Comparison of ENCODE assay signal across 8 cellular contexts in genomic region chr1:67685067-67685557, GRCh38. TPM values are rescaled to one million over a fixed set of nuclear protein-coding genes. Genes with fewer than 3 reads are reported as not detected.
DNase-seq lines count a peak whose midpoint lies in the region; FAIRE-seq and TF ChIP-seq lines count a peak whose summit lies in the region.

GADD45A (plus strand) TSS chr1:67685201; CDS start chr1:67685495, 294 bp downstream.

- peak within 1 kb of the TSS; percentile 77 to 94 for H3K4me3 ChIP-seq in neutrophil (ENCODE audit: low read depth in 1 of 2, low read length in 1 of 2)
- peak within 1 kb of the TSS; percentile 80 for H3K4me3 ChIP-seq in suprapubic skin

- POLR2A ChIA-PET in HEK293T (lab: Yijun Ruan, JAX) = interaction anchor here (0.5 to 4.1 kb wide), 51 partner anchors 8 to 547 kb away, joined by 3 to 42 read pairs (median 6); partner anchors contain the start of genes GNG12 and WLS

- WGBS in suprapubic skin = 0% methylated on average over 28 of the region's 39 CpGs

- no peaks in the 10 kb centered on the region for H3K36me3 ChIP-seq in neutrophil
- peaks cover 18% of the 10 kb centered on the region for H3K36me3 ChIP-seq in suprapubic skin

- in situ Hi-C loops in SK-MEL-5 (cut with HindIII; ENCODE audit: low pct_unique_long_range_greater_than_20kb, low sequenced_read_pairs) = no loop called here

- H3K27ac ChIP-seq in neutrophil (peak within 1 kb of the TSS; percentile 92), suprapubic skin (peak within 1 kb of the TSS; percentile 95)

- CTCF ChIA-PET in HEK293T (lab: Yijun Ruan, JAX) = interaction anchor here (0.5 to 1.8 kb wide), 5 partner anchors 11 to 770 kb away, joined by 3 to 7 read pairs (median 5); no protein-coding TSS in a partner anchor

- no peaks in the 10 kb centered on the region for H3K27me3 ChIP-seq in neutrophil
- H3K27me3 ChIP-seq in suprapubic skin = no peaks in the 10 kb centered on the region

- TF ChIP-seq POLR2A in suprapubic skin (IDR thresholded peaks at IDR 0.05) = peak; percentile 88 to 98

- TF ChIP-seq CTCF in neutrophil (IDR thresholded peaks at IDR 0.05) (peak; percentile 47), suprapubic skin (IDR thresholded peaks at IDR 0.05) (no peak)

- DNase-seq in GF-D8 (lab: John Stamatoyannopoulos, UW) (peak; percentile 94), HEK293T (ENCODE audit: extremely low spot score) (peak; percentile 100), MV-4-11 (lab: John Stamatoyannopoulos, UW) (peak; percentile 99), SK-MEL-5 (ENCODE audit: low read depth, low spot score) (peak; percentile 99), frontal cortex (ENCODE audit: low spot score in 2 of 2) (peak; percentile 92), suprapubic skin (ENCODE audit: low spot score in 2 of 2) (peak; percentile 99)
- DNase-seq in activated naive CD4-positive, alpha-beta T cell treated with Interleukin-2 at 50 U/mL for 16 hours = peak; percentile 95

- no peaks in the 10 kb centered on the region for H3K9me3 ChIP-seq in neutrophil
- no peaks in the 10 kb centered on the region for H3K9me3 ChIP-seq in suprapubic skin

- no peak for TF ChIP-seq EP300 in suprapubic skin (IDR thresholded peaks at IDR 0.05)

- H3K4me1 ChIP-seq in neutrophil (ENCODE audit: control insufficient read depth in 1 of 2, insufficient read depth in 1 of 2, low read depth in 1 of 2, low read length in 1 of 2) (peaks cover 55 to 62% of the 10 kb centered on the region in 2 experiments), suprapubic skin (peaks cover 45% of the 10 kb centered on the region)

- no peak for FAIRE-seq in frontal cortex (lab: Jason Lieb, UNC)

TF ChIP-seq in HEK293T, 16 proteins besides CTCF, POLR2A, EP300 and RAD21:
- no peak for TF ChIP-seq FOXA1 (IDR thresholded peaks at IDR 0.05)
- peak; percentile 100 for TF ChIP-seq HDGF (IDR thresholded peaks at IDR 0.05; ENCODE audit: borderline replicate concordance)
- no peak for TF ChIP-seq L3MBTL2 (conservative IDR thresholded peaks at IDR 0.05)
- TF ChIP-seq BHLHE40 (IDR thresholded peaks at IDR 0.05; ENCODE audit: borderline replicate concordance) = no peak
- no peak for TF ChIP-seq FOXM1 (IDR thresholded peaks at IDR 0.05; ENCODE audit: borderline replicate concordance)
- no peak for TF ChIP-seq ARNT (IDR thresholded peaks at IDR 0.05)
- TF ChIP-seq TARDBP (IDR thresholded peaks at IDR 0.05) = no peak
- TF ChIP-seq SP1 (IDR thresholded peaks at IDR 0.05) = no peak
- TF ChIP-seq, protein P1, sequence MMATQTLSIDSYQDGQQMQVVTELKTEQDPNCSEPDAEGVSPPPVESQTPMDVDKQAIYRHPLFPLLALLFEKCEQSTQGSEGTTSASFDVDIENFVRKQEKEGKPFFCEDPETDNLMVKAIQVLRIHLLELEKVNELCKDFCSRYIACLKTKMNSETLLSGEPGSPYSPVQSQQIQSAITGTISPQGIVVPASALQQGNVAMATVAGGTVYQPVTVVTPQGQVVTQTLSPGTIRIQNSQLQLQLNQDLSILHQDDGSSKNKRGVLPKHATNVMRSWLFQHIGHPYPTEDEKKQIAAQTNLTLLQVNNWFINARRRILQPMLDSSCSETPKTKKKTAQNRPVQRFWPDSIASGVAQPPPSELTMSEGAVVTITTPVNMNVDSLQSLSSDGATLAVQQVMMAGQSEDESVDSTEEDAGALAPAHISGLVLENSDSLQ (IDR thresholded peaks at IDR 0.05) = no peak
- TF ChIP-seq FOXK2 (IDR thresholded peaks at IDR 0.05) = no peak
- TF ChIP-seq ZNF384 (IDR thresholded peaks at IDR 0.05) = no peak
- no peak for TF ChIP-seq CTBP1 (IDR thresholded peaks at IDR 0.05; ENCODE audit: borderline replicate concordance)
- TF ChIP-seq NFRKB (IDR thresholded peaks at IDR 0.05) = no peak
- TF ChIP-seq ELF4 (IDR thresholded peaks at IDR 0.05) = peak; percentile 89
- TF ChIP-seq LEF1 (IDR thresholded peaks at IDR 0.05; ENCODE audit: borderline replicate concordance) = no peak
- TF ChIP-seq SUZ12 (IDR thresholded peaks at IDR 0.05) = no peak
TF ChIP-seq in HEK293T: peak in this region for 2.

RNA-seq across cellular contexts. Expression of gene GADD45A, which starts in this region (rescaled TPM):
- total RNA-seq in SK-MEL-5 (2014; rRNA removed; shearing (Covaris generic)) = 7.4 and 9.4 TPM in 2 replicates
- 31.4 and 31.6 TPM in 2 replicates for polyA plus RNA-seq in SK-MEL-5 (2015; cell fraction: cytosol; rRNA removed)
- polyA plus RNA-seq in SK-MEL-5 (2015; cell fraction: nucleus; rRNA removed) = 30.4 and 54.8 TPM in 2 replicates
- 6.1 TPM for total RNA-seq in frontal cortex
- total RNA-seq in suprapubic skin = 10 to 100 TPM; 25.4 to 44.6 (median 26.6) TPM

Comparison
In these comparisons a context has a peak if more than half of its experiments do, and no peak if none do; other contexts are left out.
1. Peak in every context shown above with its lines: DNase-seq, H3K4me3 ChIP-seq and H3K27ac ChIP-seq.